ENCODE assay signal across 8 cellular contexts in genomic region chr16:21001262-21001661, GRCh38.
DNase-seq lines count a peak whose midpoint lies in the region; ATAC-seq and TF ChIP-seq lines count a peak whose summit lies in the region.

No MANE protein-coding gene starts in this region.

- no peaks in the 10 kb centered on the region for H3K9me3 Mint-ChIP-seq in activated CD4-positive, alpha-beta T cell treated with anti-CD3 and anti-CD28 coated beads, Interleukin-2, amount 10 ng/mL, durations not matched to agents 24 days and 14 days
- H3K9me3 Mint-ChIP-seq in mesothelial cell of epicardium, result no peaks in the 10 kb centered on the region

- ATAC-seq in GM21717 (IDR thresholded peaks at IDR 0.05; ENCODE audit: unreplicated experiment), result no peak

- H3K27me3 Mint-ChIP-seq in activated CD4-positive, alpha-beta T cell treated with anti-CD3 and anti-CD28 coated beads, Interleukin-2, amount 10 ng/mL, durations not matched to agents 24 days and 14 days, result peaks cover 13% of the 10 kb centered on the region
- H3K27me3 Mint-ChIP-seq in mesothelial cell of epicardium (ENCODE audit: low read depth), result peaks cover 42% of the 10 kb centered on the region

- no peaks in the 10 kb centered on the region for H3K36me3 Mint-ChIP-seq in activated CD4-positive, alpha-beta T cell treated with anti-CD3 and anti-CD28 coated beads, Interleukin-2, amount 10 ng/mL, durations not matched to agents 24 days and 14 days (ENCODE audit: low read depth)
- no peaks in the 10 kb centered on the region for H3K36me3 Mint-ChIP-seq in mesothelial cell of epicardium

- H3K4me3 ChIP-seq in H7 (ENCODE audit: insufficient read depth, low read depth, low read length), result no peak overlapping the region

- no peaks in the 10 kb centered on the region for H3K36me3 ChIP-seq in H7 (replicated peaks; ENCODE audit: control insufficient read depth, insufficient read depth, low read length)

- intact Hi-C loops in activated CD4-positive, alpha-beta T cell treated with anti-CD3 and anti-CD28 coated beads, Interleukin-2, amount 10 ng/mL, durations not matched to agents 24 days and 14 days (cut with micrococcal nuclease), result loop anchor here (2.0 kb wide), 1 partner anchor 150 kb away; no protein-coding TSS in a partner anchor

- no peak overlapping the region for H3K27ac Mint-ChIP-seq in activated CD4-positive, alpha-beta T cell treated with anti-CD3 and anti-CD28 coated beads, Interleukin-2, amount 10 ng/mL, durations not matched to agents 24 days and 14 days
- H3K27ac Mint-ChIP-seq in mesothelial cell of epicardium, result no peak overlapping the region

- TF ChIP-seq CTCF in AG09319 (IDR thresholded peaks at IDR 0.05; ENCODE audit: low read depth, low read length) (peak; percentile 38), mesothelial cell of epicardium (IDR thresholded peaks at IDR 0.05; ENCODE audit: unreplicated experiment) (no peak)

- no peaks in the 10 kb centered on the region for H3K27me3 ChIP-seq in H7 (ENCODE audit: control insufficient read depth, insufficient read depth, low read length)

- no peak overlapping the region for H3K4me3 Mint-ChIP-seq in activated CD4-positive, alpha-beta T cell treated with anti-CD3 and anti-CD28 coated beads, Interleukin-2, amount 10 ng/mL, durations not matched to agents 24 days and 14 days
- no peak overlapping the region for H3K4me3 Mint-ChIP-seq in mesothelial cell of epicardium

- no peak for DNase-seq in AG09319 (ENCODE audit: extremely low read depth, low read depth)
- DNase-seq in H7, result peak; percentile 37
- peak; percentile 75 for DNase-seq in activated CD4-positive, alpha-beta T cell treated with anti-CD3 and anti-CD28 coated beads, Interleukin-2, amount 10 ng/mL, durations not matched to agents 24 days and 14 days
- DNase-seq in iris pigment epithelial cell (ENCODE audit: low read depth), result peak; percentile 11
- no peak for DNase-seq in mesothelial cell of epicardium (ENCODE audit: low spot score in 2 of 2, unreplicated experiment in 2 of 2)
- no peak for DNase-seq in activated gamma-delta T cell treated with Interleukin-2 at 50 U/mL for 16 hours
- DNase-seq in NCI-H1694 (lab: John Stamatoyannopoulos, UW), result no peak

- no peaks in the 10 kb centered on the region for H3K4me1 Mint-ChIP-seq in activated CD4-positive, alpha-beta T cell treated with anti-CD3 and anti-CD28 coated beads, Interleukin-2, amount 10 ng/mL, durations not matched to agents 24 days and 14 days
- no peaks in the 10 kb centered on the region for H3K4me1 Mint-ChIP-seq in mesothelial cell of epicardium

Comparison
In these comparisons a context has a peak if more than half of its experiments do, and no peak if none do; other contexts are left out.
1. DNase-seq: peak in H7 (single experiment), activated CD4-positive, alpha-beta T cell treated with anti-CD3 and anti-CD28 coated beads, Interleukin-2, amount 10 ng/mL, durations not matched to agents 24 days and 14 days (single experiment) and iris pigment epithelial cell (single experiment); none in AG09319 (single experiment), mesothelial cell of epicardium (0 of 2), activated gamma-delta T cell treated with Interleukin-2 at 50 U/mL for 16 hours (single experiment) and NCI-H1694 (single experiment).